In genomic region chr7:37191797-37192196, GRCh38 we compare ENCODE assay signal across 14 cellular contexts.
DNase-seq lines count a peak whose midpoint lies in the region; ATAC-seq and TF ChIP-seq lines count a peak whose summit lies in the region.
"Had no signal": no experiment of that assay in that cellular context is flagged by ENCODE, and none has a peak within 500 bp of the region (broad histone marks: within the 10 kb centered on the region; RNA-seq: fewer than 3 reads in every experiment).

No MANE protein-coding gene starts in this region.

- peak; percentile 88 to 97 (median 90) for ATAC-seq in right lobe of liver
- no peak for ATAC-seq in omental fat pad (ENCODE audit: low FRiP score)
- no peak for ATAC-seq in GM21390 (IDR thresholded peaks at IDR 0.05; ENCODE audit: unreplicated experiment)

- H3K27ac ChIP-seq in hepatocyte (no peak overlapping the region), right lobe of liver (peak overlapping the region in 2 of 3 donors; percentile 27 to 74)

- H2AFZ ChIP-seq in hepatocyte, result no peak overlapping the region

- no peak for TF ChIP-seq POLR2A in right lobe of liver (IDR thresholded peaks at IDR 0.05)

- intact Hi-C loops in right lobe of liver (cut with DNase I), result no loop called here

- no peaks in the 10 kb centered on the region for H3K9me2 ChIP-seq in hepatocyte (replicated peaks; ENCODE audit: insufficient read depth)

- WGBS in hepatocyte (ENCODE audit: low lambda C conversion rate, missing lambda C conversion rate), result 70% methylated on average over 6 of the region's 6 CpGs
- WGBS in right lobe of liver (ENCODE audit: insufficient coverage, low coverage, low lambda C conversion rate, missing lambda C conversion rate), result 22% methylated on average over 5 of the region's 6 CpGs

- H3K27me3 ChIP-seq in hepatocyte, result no peaks in the 10 kb centered on the region
- no peaks in the 10 kb centered on the region for H3K27me3 ChIP-seq in right lobe of liver

- no peaks in the 10 kb centered on the region for H3K4me1 ChIP-seq in hepatocyte (ENCODE audit: insufficient read depth)
- peaks cover 0 to 25% (median 2%) of the 10 kb centered on the region in 4 donors for H3K4me1 ChIP-seq in right lobe of liver
- H3K4me1 ChIP-seq: HAP-1 had no signal

- DNase-seq in DMS53 treated with DMSO at 0.1 percent for 48 hours (lab: John Stamatoyannopoulos, UW; ENCODE audit: unreplicated experiment) (peak; percentile 5), NCI-H69 (lab: John Stamatoyannopoulos, UW) (peak; percentile 27), hepatocyte (ENCODE audit: low spot score) (peak; percentile 28), right lobe of liver (peak in 1 of 3 donors; percentile 65), omental fat pad (ENCODE audit: low spot score) (no peak), NCI-H1930 (lab: John Stamatoyannopoulos, UW) (no peak)
- no peak for DNase-seq in effector CD8-positive, alpha-beta T cell (lab: John Stamatoyannopoulos, UW)
- DNase-seq: ACHN; C1 segment of cervical spinal cord; CD4-positive, alpha-beta memory T cell; DND-41; GDM1 had no signal

- H3K4me3 ChIP-seq in hepatocyte (no peak overlapping the region), right lobe of liver (peak overlapping the region in 1 of 3 donors; percentile 5)
- H3K4me3 ChIP-seq: HAP-1 had no signal

- no peaks in the 10 kb centered on the region for H3K79me2 ChIP-seq in hepatocyte

- H3K9me3 ChIP-seq in hepatocyte (ENCODE audit: low read depth) (no peaks in the 10 kb centered on the region), right lobe of liver (no peaks in the 10 kb centered on the region)
- H3K9me3 ChIP-seq: HAP-1 had no signal

- TF ChIP-seq CTCF in hepatocyte (IDR thresholded peaks at IDR 0.05; ENCODE audit: poor library complexity) (no peak), right lobe of liver (IDR thresholded peaks at IDR 0.05) (no peak), omental fat pad (IDR thresholded peaks at IDR 0.05) (no peak)

- H4K20me1 ChIP-seq in hepatocyte (ENCODE audit: insufficient read depth, poor library complexity, severe bottlenecking), result no peaks in the 10 kb centered on the region

- H3K36me3 ChIP-seq in hepatocyte (replicated peaks; ENCODE audit: insufficient read depth, low read depth), result no peaks in the 10 kb centered on the region
- peaks cover 0 to 5% (median 0%) of the 10 kb centered on the region in 4 donors for H3K36me3 ChIP-seq in right lobe of liver
- H3K36me3 ChIP-seq: HAP-1 had no signal

- no peak overlapping the region for H3K4me2 ChIP-seq in hepatocyte

Comparison
In these comparisons a context has a peak if more than half of its experiments do, and no peak if none do; other contexts are left out.
1. DNase-seq: peak in DMS53 treated with DMSO at 0.1 percent for 48 hours (single experiment), NCI-H69 (single experiment) and hepatocyte (single experiment); none in effector CD8-positive, alpha-beta T cell (single experiment), omental fat pad (single experiment) and NCI-H1930 (0 of 2).
2. ATAC-seq: peak in right lobe of liver (4 of 4); none in omental fat pad (single experiment) and GM21390 (single experiment).